ENCODE assay signal across 20 cellular contexts in the genomic region with DNA sequence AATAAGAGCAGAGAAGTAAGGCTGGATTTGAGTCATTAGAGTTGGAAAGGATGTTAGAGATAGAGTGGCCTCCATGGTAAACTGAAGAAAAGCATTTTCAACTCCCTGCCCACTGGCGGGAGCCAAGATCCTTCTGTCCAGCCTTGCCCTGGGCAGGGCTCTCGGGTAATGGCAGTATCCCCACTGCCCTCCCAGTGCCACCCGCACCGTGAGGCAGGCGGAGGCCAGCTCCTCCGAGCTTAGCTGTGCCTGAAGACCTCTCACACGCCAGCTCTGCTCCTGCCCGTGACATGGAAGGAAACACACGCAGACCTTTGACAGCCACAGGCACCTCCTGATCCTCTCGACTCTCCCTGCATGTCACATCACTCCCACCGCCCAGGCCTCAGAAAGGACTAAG. TPM values are rescaled to one million over a fixed set of nuclear protein-coding genes. Genes with fewer than 3 reads are reported as not detected.
DNase-seq lines count a peak whose midpoint lies in the region; ATAC-seq and TF ChIP-seq lines count a peak whose summit lies in the region.
"Had no signal": no experiment of that assay in that cellular context is flagged by ENCODE, and none has a peak within 500 bp of the region (broad histone marks: within the 10 kb centered on the region; RNA-seq: fewer than 3 reads in every experiment).

No MANE protein-coding gene starts in this region.

- no peaks in the 10 kb centered on the region for H3K79me1 ChIP-seq in trophoblast cell (ENCODE audit: low read length)

- H3K9ac ChIP-seq in trophoblast cell (ENCODE audit: low read length) = no peak overlapping the region
- H3K9ac ChIP-seq: BLaER1 had no signal

- H3K4me2 ChIP-seq in trophoblast cell (ENCODE audit: low read length) = no peak overlapping the region
- H3K4me2 ChIP-seq: GM23338 had no signal

- no peak overlapping the region for H4K91ac ChIP-seq in trophoblast cell (ENCODE audit: low read depth, low read length)

- H3K4me3 ChIP-seq in body of pancreas (no peak overlapping the region), trophoblast cell (ENCODE audit: low read depth, low read length) (no peak overlapping the region)
- H3K4me3 ChIP-seq: BLaER1, GM23338 had no signal

- H3K79me2 ChIP-seq in trophoblast cell (ENCODE audit: control insufficient read depth, insufficient read depth, low read length, poor library complexity) = no peaks in the 10 kb centered on the region

- H3K18ac ChIP-seq in trophoblast cell (ENCODE audit: low read length) = no peak overlapping the region

- H3K4ac ChIP-seq in trophoblast cell (ENCODE audit: low read depth, low read length) = no peak overlapping the region

- 89 to 94% methylated on average over 10 to 11 of the region's 11 CpGs for whole genome bisulfite sequencing in body of pancreas, 2 donors
- WGBS in trophoblast cell (ENCODE audit: extremely low coverage, insufficient coverage, insufficient read length) = no CpG with 5 or more reads among the region's 11 CpGs

- H3K9me3 ChIP-seq in body of pancreas = no peaks in the 10 kb centered on the region
- no peaks in the 10 kb centered on the region for H3K9me3 ChIP-seq in trophoblast cell (ENCODE audit: insufficient read depth, low read depth, low read length)
- H3K9me3 ChIP-seq: BLaER1, Caco-2 had no signal

- H3K27me3 ChIP-seq in body of pancreas = no peaks in the 10 kb centered on the region
- H3K27me3 ChIP-seq in trophoblast cell (ENCODE audit: insufficient read depth, low read length) = no peaks in the 10 kb centered on the region
- H3K27me3 ChIP-seq: BLaER1 had no signal

- intact Hi-C loops in activated naive CD4-positive, alpha-beta T cell treated with anti-CD3 and anti-CD28 coated beads for 36 hours (cut with micrococcal nuclease) = no loop called here
- intact Hi-C loops in body of pancreas (cut with DNase I) = no loop called here
- intact Hi-C loops in activated CD8-positive, alpha-beta T cell treated with anti-CD3 and anti-CD28 coated beads for 36 hours (cut with micrococcal nuclease) = no loop called here

- DNase-seq in activated naive CD4-positive, alpha-beta T cell treated with anti-CD3 and anti-CD28 coated beads, Interleukin-2, amount 50 U/mL, for 72 hours (ENCODE audit: low spot score in 2 of 2) = no peak
- DNase-seq in activated naive CD4-positive, alpha-beta T cell treated with anti-CD3 and anti-CD28 coated beads for 36 hours = no peak
- DNase-seq in body of pancreas (no peak), trophoblast cell (no peak)
- no peak for DNase-seq in stimulated activated CD4-positive, alpha-beta T cell treated with anti-CD3 and anti-CD28 coated beads, Interleukin-1b, Interleukin-23, amount 100 ng/mL, for 48 hours
- DNase-seq in activated CD8-positive, alpha-beta T cell treated with anti-CD3 and anti-CD28 coated beads for 36 hours = no peak
- DNase-seq: Caco-2; CD4-positive, CD25-positive, alpha-beta regulatory T cell; CD8-positive, alpha-beta T cell; DMS153; DND-41; H9 had no signal

- no peak overlapping the region for H3K14ac ChIP-seq in trophoblast cell (ENCODE audit: low read length)

- POLR2A ChIA-PET in activated CD8-positive, alpha-beta T cell treated with anti-CD3 and anti-CD28 coated beads for 36 hours (lab: Charles Lee) = no interaction called here

- CTCF ChIA-PET in activated naive CD4-positive, alpha-beta T cell treated with anti-CD3 and anti-CD28 coated beads for 36 hours (lab: Charles Lee) = no interaction called here
- CTCF ChIA-PET in activated CD8-positive, alpha-beta T cell treated with anti-CD3 and anti-CD28 coated beads for 36 hours (lab: Charles Lee) = interaction anchor here (1.4 kb wide), 1 partner anchor 11 kb away, joined by 4 read pairs; no protein-coding TSS in a partner anchor

- peaks cover 8 to 9% of the 10 kb centered on the region in 2 donors for H3K36me3 Mint-ChIP-seq in activated naive CD4-positive, alpha-beta T cell treated with anti-CD3 and anti-CD28 coated beads, Interleukin-2, amount 50 U/mL, for 72 hours
- H3K36me3 Mint-ChIP-seq in activated naive CD4-positive, alpha-beta T cell treated with anti-CD3 and anti-CD28 coated beads for 36 hours (ENCODE audit: low read depth) = peaks cover 9% of the 10 kb centered on the region
- H3K36me3 Mint-ChIP-seq in activated CD8-positive, alpha-beta T cell treated with anti-CD3 and anti-CD28 coated beads for 36 hours (ENCODE audit: low read depth) = peaks cover 17% of the 10 kb centered on the region

- H2BK120ac ChIP-seq in trophoblast cell (ENCODE audit: insufficient read depth, low read length, poor library complexity) = no peak overlapping the region

- H2BK12ac ChIP-seq in trophoblast cell (ENCODE audit: low read length) = no peak overlapping the region

- H3K4me1 ChIP-seq in body of pancreas = peaks cover 64% of the 10 kb centered on the region
- H3K4me1 ChIP-seq in trophoblast cell (ENCODE audit: control insufficient read depth in 1 of 2, insufficient read depth in 2 of 2, low read length in 2 of 2) = no peaks in the 10 kb centered on the region

- no peak for TF ChIP-seq POLR2A in body of pancreas (IDR thresholded peaks at IDR 0.05)

- no peaks in the 10 kb centered on the region for H3K9me3 Mint-ChIP-seq in activated naive CD4-positive, alpha-beta T cell treated with anti-CD3 and anti-CD28 coated beads, Interleukin-2, amount 50 U/mL, for 72 hours
- no peaks in the 10 kb centered on the region for H3K9me3 Mint-ChIP-seq in activated naive CD4-positive, alpha-beta T cell treated with anti-CD3 and anti-CD28 coated beads for 36 hours
- H3K9me3 Mint-ChIP-seq in activated CD8-positive, alpha-beta T cell treated with anti-CD3 and anti-CD28 coated beads for 36 hours = no peaks in the 10 kb centered on the region
- H3K9me3 Mint-ChIP-seq: CD4-positive, CD25-positive, alpha-beta regulatory T cell; CD8-positive, alpha-beta T cell; H9 had no signal

- no peak overlapping the region for H4K8ac ChIP-seq in trophoblast cell (ENCODE audit: low read depth, low read length)

- H3K36me3 ChIP-seq in body of pancreas (replicated peaks in 1 of 2; ENCODE audit: insufficient read depth in 1 of 2, low read depth in 2 of 2) = peaks cover under 1 to 3% of the 10 kb centered on the region in 2 donors
- peaks cover 26 to 45% of the 10 kb centered on the region in 2 experiments for H3K36me3 ChIP-seq in trophoblast cell (ENCODE audit: control insufficient read depth in 1 of 2, insufficient read depth in 2 of 2, low read length in 2 of 2)

- H3K23ac ChIP-seq in trophoblast cell (ENCODE audit: low read length) = no peak overlapping the region

- peak overlapping the region; percentile 1 for H4K12ac ChIP-seq in trophoblast cell (ENCODE audit: low read depth, low read length)

- H3K4me1 Mint-ChIP-seq in activated naive CD4-positive, alpha-beta T cell treated with anti-CD3 and anti-CD28 coated beads for 36 hours (ENCODE audit: low read depth) = no peaks in the 10 kb centered on the region
- no peaks in the 10 kb centered on the region for H3K4me1 Mint-ChIP-seq in activated CD8-positive, alpha-beta T cell treated with anti-CD3 and anti-CD28 coated beads for 36 hours (ENCODE audit: low read depth)
- H3K4me1 Mint-ChIP-seq: B cell, GM23338, H9 had no signal

- peak overlapping the region; percentile 27 to 89 for H3K27ac Mint-ChIP-seq in activated naive CD4-positive, alpha-beta T cell treated with anti-CD3 and anti-CD28 coated beads, Interleukin-2, amount 50 U/mL, for 72 hours
- H3K27ac Mint-ChIP-seq in activated naive CD4-positive, alpha-beta T cell treated with anti-CD3 and anti-CD28 coated beads for 36 hours = no peak overlapping the region
- H3K27ac Mint-ChIP-seq in activated CD8-positive, alpha-beta T cell treated with anti-CD3 and anti-CD28 coated beads for 36 hours = no peak overlapping the region
- H3K27ac Mint-ChIP-seq: B cell; CD8-positive, alpha-beta T cell; GM23338 had no signal

- ATAC-seq in activated naive CD4-positive, alpha-beta T cell treated with anti-CD3 and anti-CD28 coated beads, Interleukin-2, amount 50 U/mL, for 72 hours = no peak
- ATAC-seq in body of pancreas = no peak
- ATAC-seq in esophagus mucosa = peak; percentile 23
- no peak for ATAC-seq in GM21576 (IDR thresholded peaks at IDR 0.05; ENCODE audit: unreplicated experiment)
- no peak for ATAC-seq in activated CD8-positive, alpha-beta T cell treated with anti-CD3 and anti-CD28 coated beads for 36 hours
- ATAC-seq: CD8-positive, alpha-beta T cell; GM23338; HCT116 had no signal

- H3K27ac ChIP-seq in body of pancreas (peak overlapping the region; percentile 60 to 77 (median 74)), trophoblast cell (ENCODE audit: low read depth, low read length) (no peak overlapping the region)
- H3K27ac ChIP-seq: 22Rv1, BLaER1, C4-2B had no signal

- H2AFZ ChIP-seq in trophoblast cell (ENCODE audit: insufficient read depth, low read length, poor library complexity) = no peak overlapping the region
- H2AFZ ChIP-seq: GM23338 had no signal

- no peaks in the 10 kb centered on the region for H3K27me3 Mint-ChIP-seq in activated naive CD4-positive, alpha-beta T cell treated with anti-CD3 and anti-CD28 coated beads for 36 hours (ENCODE audit: low read depth)
- no peaks in the 10 kb centered on the region for H3K27me3 Mint-ChIP-seq in activated CD8-positive, alpha-beta T cell treated with anti-CD3 and anti-CD28 coated beads for 36 hours
- H3K27me3 Mint-ChIP-seq: B cell; CD4-positive, CD25-positive, alpha-beta regulatory T cell had no signal

- H2AK5ac ChIP-seq in trophoblast cell (ENCODE audit: low read length) = no peak overlapping the region

- TF ChIP-seq CTCF in body of pancreas (IDR thresholded peaks at IDR 0.05) = no peak
- no peak for TF ChIP-seq CTCF in activated CD8-positive, alpha-beta T cell treated with anti-CD3 and anti-CD28 coated beads for 36 hours (IDR thresholded peaks at IDR 0.05)

- H2BK5ac ChIP-seq in trophoblast cell (ENCODE audit: low read depth, low read length, poor library complexity) = no peak overlapping the region

- H3K4me3 Mint-ChIP-seq in activated naive CD4-positive, alpha-beta T cell treated with anti-CD3 and anti-CD28 coated beads for 36 hours = no peak overlapping the region
- no peak overlapping the region for H3K4me3 Mint-ChIP-seq in activated CD8-positive, alpha-beta T cell treated with anti-CD3 and anti-CD28 coated beads for 36 hours
- H3K4me3 Mint-ChIP-seq: B cell; CD4-positive, CD25-positive, alpha-beta regulatory T cell; CD8-positive, alpha-beta T cell; GM23338; H9 had no signal

RNA-seq across cellular contexts. Expression of a gene that starts 22.3 kb away (rescaled TPM):
- total RNA-seq in activated naive CD4-positive, alpha-beta T cell treated with anti-CD3 and anti-CD28 coated beads, Interleukin-2, amount 50 U/mL, for 72 hours = 10 to 100 TPM; 88.2 to 96.5 TPM
- 100 to 1,000 TPM; 103 to 107 TPM for total RNA-seq in activated naive CD4-positive, alpha-beta T cell treated with anti-CD3 and anti-CD28 coated beads for 36 hours
- total RNA-seq in body of pancreas (10 to 100 TPM; 16.2 to 31.4 TPM), esophagus mucosa (35.4 TPM)
- polyA plus RNA-seq in trophoblast cell (2013) = 69.9 and 70.8 TPM in 2 replicates
- 100 to 1,000 TPM; 113 to 117 TPM for total RNA-seq in activated CD8-positive, alpha-beta T cell treated with anti-CD3 and anti-CD28 coated beads for 36 hours

RNA-seq across cellular contexts. Expression of a gene that starts 22.6 kb away (rescaled TPM):
- 10 to 100 TPM; 10.2 to 40.5 TPM for total RNA-seq in activated naive CD4-positive, alpha-beta T cell treated with anti-CD3 and anti-CD28 coated beads, Interleukin-2, amount 50 U/mL, for 72 hours
- 10 to 100 TPM; 30.8 to 32.9 TPM for total RNA-seq in activated naive CD4-positive, alpha-beta T cell treated with anti-CD3 and anti-CD28 coated beads for 36 hours
- total RNA-seq in body of pancreas (10 to 100 TPM; 15.8 to 31.4 TPM), esophagus mucosa (31.6 TPM)
- polyA plus RNA-seq in trophoblast cell (2013) = 33.2 and 35.7 TPM in 2 replicates
- total RNA-seq in activated CD8-positive, alpha-beta T cell treated with anti-CD3 and anti-CD28 coated beads for 36 hours = 10 to 100 TPM; 30.9 to 35.4 TPM

RNA-seq across cellular contexts. Expression of a gene that starts 35.5 kb away (rescaled TPM):
- total RNA-seq in activated naive CD4-positive, alpha-beta T cell treated with anti-CD3 and anti-CD28 coated beads, Interleukin-2, amount 50 U/mL, for 72 hours = 10 to 100 TPM; 10.7 to 39.2 TPM
- total RNA-seq in activated naive CD4-positive, alpha-beta T cell treated with anti-CD3 and anti-CD28 coated beads for 36 hours = 10 to 100 TPM; 13.4 to 15.7 TPM
- total RNA-seq in body of pancreas (10 to 100 TPM; 25.2 to 35.6 TPM), esophagus mucosa (33.6 TPM)
- polyA plus RNA-seq in trophoblast cell (2013) = 50.0 and 50.2 TPM in 2 replicates
- 10 to 100 TPM; 26.6 to 27.8 TPM for total RNA-seq in activated CD8-positive, alpha-beta T cell treated with anti-CD3 and anti-CD28 coated beads for 36 hours

RNA-seq across cellular contexts. Expression of a gene that starts 50.7 kb away (rescaled TPM):
- 1 to 10 TPM in 1 of 2 donors, not detected in 1; 1.7 TPM for total RNA-seq in activated naive CD4-positive, alpha-beta T cell treated with anti-CD3 and anti-CD28 coated beads, Interleukin-2, amount 50 U/mL, for 72 hours
- under 1 TPM; 0.38 to 0.52 TPM for total RNA-seq in activated naive CD4-positive, alpha-beta T cell treated with anti-CD3 and anti-CD28 coated beads for 36 hours
- 1 to 10 TPM; 1.0 to 7.3 TPM for total RNA-seq in body of pancreas
- 3.2 TPM for total RNA-seq in esophagus mucosa
- 12.6 and 13.7 TPM in 2 replicates for polyA plus RNA-seq in trophoblast cell (2013)
- under 1 TPM; 0.45 to 0.58 TPM for total RNA-seq in activated CD8-positive, alpha-beta T cell treated with anti-CD3 and anti-CD28 coated beads for 36 hours
- total RNA-seq: B cell; CD8-positive, alpha-beta T cell had no signal

Comparison
In these comparisons a context has a peak if more than half of its experiments do, and no peak if none do; other contexts are left out.
1. H3K27ac Mint-ChIP-seq: peak in activated naive CD4-positive, alpha-beta T cell treated with anti-CD3 and anti-CD28 coated beads, Interleukin-2, amount 50 U/mL, for 72 hours (2 of 2); none in activated naive CD4-positive, alpha-beta T cell treated with anti-CD3 and anti-CD28 coated beads for 36 hours (single experiment) and activated CD8-positive, alpha-beta T cell treated with anti-CD3 and anti-CD28 coated beads for 36 hours (single experiment).